ENCODE assay signal across 16 cellular contexts in the genomic region with DNA sequence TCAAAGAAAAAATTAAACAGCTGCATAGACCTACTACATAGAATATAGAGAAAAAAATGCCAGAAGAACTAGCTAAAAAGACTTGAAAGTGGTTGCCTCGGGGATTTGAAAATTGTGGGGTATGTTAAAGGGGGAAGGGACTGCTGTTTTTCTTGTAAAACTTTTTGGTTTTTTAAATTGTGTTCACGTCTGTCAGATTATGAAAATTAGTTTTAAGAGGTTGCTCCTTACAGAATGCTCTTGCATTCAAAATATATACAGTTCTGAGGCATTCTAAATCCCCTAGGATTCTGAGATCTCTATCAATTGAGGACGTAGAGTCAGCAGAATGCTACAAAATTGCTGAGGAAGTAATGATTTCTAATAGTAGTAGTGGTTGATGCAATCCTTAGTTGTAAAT.
"Had no signal": no experiment of that assay in that cellular context is flagged by ENCODE, and none has a peak within 500 bp of the region (broad histone marks: within the 10 kb centered on the region; RNA-seq: fewer than 3 reads in every experiment).

No MANE protein-coding gene starts in this region.

- H3K27me3 Mint-ChIP-seq: activated CD4-positive, alpha-beta T cell treated with anti-CD3 and anti-CD28 coated beads, Interleukin-2, amount 10 ng/mL, durations not matched to agents 24 days and 14 days; activated CD8-positive, alpha-beta T cell treated with anti-CD3 and anti-CD28 coated beads for 36 hours; activated T-cell treated with anti-CD3 and anti-CD28 coated beads, Interleukin-2, amount 50 U/mL, for 24 hours; stimulated activated naive B cell treated with anti-CD40 and anti-IgM and Interleukin-4, amounts not matched to agents 10 μg/mL and 1 μg/mL and 100 μg/mL, for 72 hours had no signal

- H3K27ac Mint-ChIP-seq: activated CD4-positive, alpha-beta T cell treated with anti-CD3 and anti-CD28 coated beads, Interleukin-2, amount 10 ng/mL, durations not matched to agents 24 days and 14 days; activated CD8-positive, alpha-beta T cell treated with anti-CD3 and anti-CD28 coated beads for 36 hours; activated T-cell treated with anti-CD3 and anti-CD28 coated beads, Interleukin-2, amount 50 U/mL, for 24 hours; activated T-helper 2 cell treated with anti-CD3 and anti-CD28 coated beads, Interferon-gamma antibody, Interleukin-2, Interleukin-4, amounts not matched to agents 10 μg/mL and 5 μg/mL and 100 μg/mL, durations not matched to agents 14 hours and 24 hours and 36 hours had no signal

- H3K4me3 Mint-ChIP-seq: activated CD4-positive, alpha-beta T cell treated with anti-CD3 and anti-CD28 coated beads, Interleukin-2, amount 10 ng/mL, durations not matched to agents 24 days and 14 days; activated CD8-positive, alpha-beta T cell treated with anti-CD3 and anti-CD28 coated beads for 36 hours; activated T-cell treated with anti-CD3 and anti-CD28 coated beads, Interleukin-2, amount 50 U/mL, for 24 hours; stimulated activated naive B cell treated with anti-CD40 and anti-IgM and Interleukin-4, amounts not matched to agents 10 μg/mL and 1 μg/mL and 100 μg/mL, for 72 hours had no signal

- H3K27ac ChIP-seq: adrenal gland, esophagus muscularis mucosa, psoas muscle, tibial artery had no signal

- ATAC-seq: activated CD8-positive, alpha-beta T cell treated with anti-CD3 and anti-CD28 coated beads for 36 hours; psoas muscle; right cardiac atrium had no signal

- H3K9me3 Mint-ChIP-seq: activated CD4-positive, alpha-beta T cell treated with anti-CD3 and anti-CD28 coated beads, Interleukin-2, amount 10 ng/mL, durations not matched to agents 24 days and 14 days; activated CD8-positive, alpha-beta T cell treated with anti-CD3 and anti-CD28 coated beads for 36 hours; activated T-cell treated with anti-CD3 and anti-CD28 coated beads, Interleukin-2, amount 50 U/mL, for 24 hours; activated T-helper 2 cell treated with anti-CD3 and anti-CD28 coated beads, Interferon-gamma antibody, Interleukin-2, Interleukin-4, amounts not matched to agents 10 μg/mL and 5 μg/mL and 100 μg/mL, durations not matched to agents 14 hours and 24 hours and 36 hours; stimulated activated naive B cell treated with anti-CD40 and anti-IgM and Interleukin-4, amounts not matched to agents 10 μg/mL and 1 μg/mL and 100 μg/mL, for 72 hours had no signal

- H3K27me3 ChIP-seq: adrenal gland, esophagus muscularis mucosa, heart right ventricle, tibial artery had no signal

- H3K4me3 ChIP-seq: adrenal gland, esophagus muscularis mucosa, heart right ventricle, psoas muscle, tibial artery had no signal

- H3K9me3 ChIP-seq: adrenal gland, esophagus muscularis mucosa, heart right ventricle, psoas muscle, tibial artery had no signal

- DNase-seq: activated CD4-positive, alpha-beta T cell treated with anti-CD3 and anti-CD28 coated beads, Interleukin-2, amount 10 ng/mL, durations not matched to agents 24 days and 14 days; activated CD8-positive, alpha-beta T cell treated with anti-CD3 and anti-CD28 coated beads for 36 hours; activated naive CD4-positive, alpha-beta T cell treated with Interleukin-2 at 50 U/mL for 16 hours; activated T-cell treated with anti-CD3 and anti-CD28 coated beads, Interleukin-2, amount 50 U/mL, for 24 hours; adrenal gland; effector CD8-positive, alpha-beta T cell; heart right ventricle; psoas muscle; right cardiac atrium; stimulated activated CD4-positive, alpha-beta T cell treated with anti-CD3 and anti-CD28 coated beads, Interleukin-4, amount 100 ng/mL, for 4 hours; stimulated activated naive B cell treated with anti-CD40 and anti-IgM and Interleukin-4, amounts not matched to agents 10 μg/mL and 1 μg/mL and 100 μg/mL, for 72 hours; T-helper 1 cell; T1000; tibial artery had no signal
